Comparison of ENCODE assay signal across 14 cellular contexts in the genomic region with DNA sequence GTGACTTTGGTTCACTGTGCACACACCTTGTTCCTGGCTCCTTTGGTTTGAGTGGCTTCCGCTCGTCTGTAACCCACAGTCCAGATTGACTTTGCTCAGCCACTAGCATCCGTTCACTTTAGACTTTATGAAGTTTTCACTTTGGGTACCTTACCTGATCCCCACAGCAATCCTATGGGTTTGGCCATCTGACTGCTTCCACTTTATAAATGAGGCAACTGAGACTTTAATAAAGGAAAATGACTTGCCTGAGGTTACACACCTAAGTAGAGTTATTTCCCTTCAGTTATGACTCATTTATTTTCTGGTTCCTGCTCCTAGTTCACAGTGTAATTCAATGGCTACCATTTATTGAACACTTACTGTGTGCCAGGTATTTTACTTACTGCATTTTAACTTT.
DNase-seq lines count a peak whose midpoint lies in the region; ATAC-seq and TF ChIP-seq lines count a peak whose summit lies in the region.
"Had no signal": no experiment of that assay in that cellular context is flagged by ENCODE, and none has a peak within 500 bp of the region (broad histone marks: within the 10 kb centered on the region; RNA-seq: fewer than 3 reads in every experiment).

No MANE protein-coding gene starts in this region.

- H3K4me3 Mint-ChIP-seq in natural killer cell treated with Interleukin-12 subunit alpha and Interleukin-12 subunit beta and Interleukin-15 and Interleukin-18, amount 100 ng/mL, for 72 hours: no peak overlapping the region
- no peak overlapping the region for H3K4me3 Mint-ChIP-seq in natural killer cell
- H3K4me3 Mint-ChIP-seq: activated naive CD4-positive, alpha-beta T cell treated with anti-CD3 and anti-CD28 coated beads, Interleukin-2, amount 50 U/mL, for 24 hours had no signal

- no peaks in the 10 kb centered on the region for H3K36me3 Mint-ChIP-seq in natural killer cell treated with Interleukin-12 subunit alpha and Interleukin-12 subunit beta and Interleukin-15 and Interleukin-18, amount 100 ng/mL, for 72 hours
- H3K36me3 Mint-ChIP-seq in natural killer cell: no peaks in the 10 kb centered on the region

- DNase-seq in natural killer cell treated with Interleukin-12 subunit alpha and Interleukin-12 subunit beta and Interleukin-15 and Interleukin-18, amount 100 ng/mL, for 72 hours (ENCODE audit: low spot score): no peak
- DNase-seq in natural killer cell (no peak), NCI-H526 (lab: John Stamatoyannopoulos, UW) (no peak), islet precursor cell (no peak), NCI-H748 (lab: John Stamatoyannopoulos, UW; ENCODE audit: unreplicated experiment) (no peak)
- DNase-seq in stimulated activated CD4-positive, alpha-beta T cell treated with anti-CD3 and anti-CD28 coated beads, Interleukin-2, amount 100 ng/mL, for 48 hours: no peak
- DNase-seq: GM23248, mesenchymal stem cell, MM.1S, NCI-H226 had no signal

- peak in 1 of 2 donors; percentile 55 for ATAC-seq in natural killer cell treated with Interleukin-12 subunit alpha and Interleukin-12 subunit beta and Interleukin-15 and Interleukin-18, amount 100 ng/mL, for 72 hours
- ATAC-seq in natural killer cell (no peak), HG02678 (IDR thresholded peaks at IDR 0.05; ENCODE audit: unreplicated experiment) (peak; percentile 65), HG03521 (IDR thresholded peaks at IDR 0.05; ENCODE audit: unreplicated experiment) (peak; percentile 45)
- ATAC-seq: Panc1 had no signal

- H3K9me3 Mint-ChIP-seq in natural killer cell treated with Interleukin-12 subunit alpha and Interleukin-12 subunit beta and Interleukin-15 and Interleukin-18, amount 100 ng/mL, for 72 hours: no peaks in the 10 kb centered on the region
- no peaks in the 10 kb centered on the region for H3K9me3 Mint-ChIP-seq in natural killer cell
- H3K9me3 Mint-ChIP-seq: activated naive CD4-positive, alpha-beta T cell treated with anti-CD3 and anti-CD28 coated beads, Interleukin-2, amount 50 U/mL, for 24 hours had no signal

- H3K27me3 Mint-ChIP-seq in natural killer cell treated with Interleukin-12 subunit alpha and Interleukin-12 subunit beta and Interleukin-15 and Interleukin-18, amount 100 ng/mL, for 72 hours: no peaks in the 10 kb centered on the region
- H3K27me3 Mint-ChIP-seq in natural killer cell (ENCODE audit: low read depth in 2 of 2): no peaks in the 10 kb centered on the region
- H3K27me3 Mint-ChIP-seq: activated naive CD4-positive, alpha-beta T cell treated with anti-CD3 and anti-CD28 coated beads, Interleukin-2, amount 50 U/mL, for 24 hours had no signal

- H3K4me1 Mint-ChIP-seq in natural killer cell treated with Interleukin-12 subunit alpha and Interleukin-12 subunit beta and Interleukin-15 and Interleukin-18, amount 100 ng/mL, for 72 hours (ENCODE audit: low read depth in 2 of 2): peaks cover 31 to 43% of the 10 kb centered on the region in 2 donors
- H3K4me1 Mint-ChIP-seq in natural killer cell: peaks cover 37 to 55% of the 10 kb centered on the region in 2 donors

- H3K27ac Mint-ChIP-seq in natural killer cell treated with Interleukin-12 subunit alpha and Interleukin-12 subunit beta and Interleukin-15 and Interleukin-18, amount 100 ng/mL, for 72 hours: peak overlapping the region; percentile 13 to 26
- H3K27ac Mint-ChIP-seq in natural killer cell: peak overlapping the region in 1 of 2 donors; percentile 54
- H3K27ac Mint-ChIP-seq: activated naive CD4-positive, alpha-beta T cell treated with anti-CD3 and anti-CD28 coated beads, Interleukin-2, amount 50 U/mL, for 24 hours had no signal

- TF ChIP-seq CTCF in natural killer cell (IDR thresholded peaks at IDR 0.05): no peak

- intact Hi-C loops in natural killer cell (cut with micrococcal nuclease): no loop called here

Comparison
In these comparisons a context has a peak if more than half of its experiments do, and no peak if none do; other contexts are left out.
1. ATAC-seq: peak in HG02678 (single experiment) and HG03521 (single experiment); none in natural killer cell (0 of 3).